In genomic region chr2:88144271-88144670, GRCh38 we compare ENCODE assay signal across 32 cellular contexts. TPM values are rescaled to one million over a fixed set of nuclear protein-coding genes. Genes with fewer than 3 reads are reported as not detected.
A peak's percentile ranks its signal among the peaks of the same experiment; 100 is the strongest.
DNase-seq lines count a peak whose midpoint lies in the region; ATAC-seq, FAIRE-seq and TF ChIP-seq lines count a peak whose summit lies in the region.
"Had no signal": no experiment of that assay in that cellular context is flagged by ENCODE, and none has a peak within 500 bp of the region (broad histone marks: within the 10 kb centered on the region; RNA-seq: fewer than 3 reads in every experiment).

No MANE protein-coding gene starts in this region.

- ATAC-seq in left colon (peak; percentile 52), omental fat pad (ENCODE audit: low FRiP score) (no peak), GM18909 (IDR thresholded peaks at IDR 0.05; ENCODE audit: poor library complexity, unreplicated experiment) (no peak)
- ATAC-seq: GM12878 had no signal

- intact Hi-C loops in colonic mucosa (cut with DNase I) (no loop called here), left colon (cut with DNase I, micrococcal nuclease) (no loop called here)

- H3K27me3 ChIP-seq in colonic mucosa (no peaks in the 10 kb centered on the region), mucosa of rectum (ENCODE audit: control insufficient read depth in 2 of 2, insufficient read depth in 2 of 2, low read length in 2 of 2) (no peaks in the 10 kb centered on the region)
- H3K27me3 ChIP-seq: BE2C, BLaER1 had no signal

- peaks cover 5% of the 10 kb centered on the region for H3K9me3 ChIP-seq in colonic mucosa
- H3K9me3 ChIP-seq in mucosa of rectum (ENCODE audit: control insufficient read depth in 2 of 2, low read length in 2 of 2) = peaks cover 0 to 2% of the 10 kb centered on the region in 2 donors
- H3K9me3 ChIP-seq: BE2C had no signal

- no peak for DNase-seq in colonic mucosa
- DNase-seq in left colon = no peak
- DNase-seq in activated effector memory CD4-positive, alpha-beta T cell treated with anti-CD3 and anti-CD28 coated beads, Interleukin-2, amount 50 U/mL, for 16 hours = no peak
- DNase-seq in omental fat pad (ENCODE audit: low spot score) = no peak
- DNase-seq in urothelium cell line (ENCODE audit: low spot score) = no peak
- DNase-seq: 8988T; ACHN; BE2C; C1 segment of cervical spinal cord; CD4-positive, alpha-beta memory T cell; CD4-positive, CD25-positive, alpha-beta regulatory T cell; CD8-positive, alpha-beta memory T cell; COR-L47; DMS 273 treated with DMSO at 0.1 percent for 48 hours; DMS153; DMS53; DMS79; DND-41; EL; GDM1 had no signal

- H3K9ac ChIP-seq in colonic mucosa (ENCODE audit: low read depth in 2 of 2, low read length in 2 of 2) = peak overlapping the region in 1 of 2 donors; percentile 56
- H3K9ac ChIP-seq in mucosa of rectum (ENCODE audit: low read depth in 1 of 2, low read length in 2 of 2) = peak overlapping the region in 1 of 2 donors; percentile 7
- H3K9ac ChIP-seq: BLaER1 had no signal

- H3K27ac ChIP-seq in colonic mucosa (peak overlapping the region; percentile 80), mucosa of rectum (ENCODE audit: low read depth in 2 of 2, low read length in 2 of 2) (peak overlapping the region; percentile 80 to 90)
- H3K27ac ChIP-seq: BLaER1 had no signal

- no peaks in the 10 kb centered on the region for H3K4me1 ChIP-seq in colonic mucosa
- peaks cover 7 to 41% of the 10 kb centered on the region in 2 donors for H3K4me1 ChIP-seq in mucosa of rectum (ENCODE audit: control insufficient read depth in 2 of 2, insufficient read depth in 2 of 2, low read length in 2 of 2)
- H3K4me1 ChIP-seq: BE2C, BLaER1 had no signal

- H3K4me3 ChIP-seq in colonic mucosa = no peak overlapping the region
- H3K4me3 ChIP-seq in mucosa of rectum (ENCODE audit: low read length in 2 of 2) = peak overlapping the region in 1 of 2 donors; percentile 34
- H3K4me3 ChIP-seq: BLaER1, GM12878 had no signal

- no peak for TF ChIP-seq CTCF in colonic mucosa (IDR thresholded peaks at IDR 0.05)
- no peak for TF ChIP-seq CTCF in omental fat pad (IDR thresholded peaks at IDR 0.05)

- FAIRE-seq in colon (lab: Jason Lieb, UNC) (peak; percentile 5), urothelium cell line (lab: Jason Lieb, UNC) (no peak)
- FAIRE-seq: A204.1, GM12878, GM12892, GM18507, GM19239 had no signal

- H3K36me3 ChIP-seq in colonic mucosa (no peaks in the 10 kb centered on the region), mucosa of rectum (ENCODE audit: control insufficient read depth in 2 of 2, insufficient read depth in 2 of 2, low read length in 2 of 2) (no peaks in the 10 kb centered on the region)
- H3K36me3 ChIP-seq: BE2C, BLaER1 had no signal

RNA-seq across cellular contexts. Expression of gene FABP1, which starts 16.4 kb away (rescaled TPM):
- total RNA-seq in colonic mucosa (1,000 to 10,000 TPM; 2,582 to 2,822 TPM), left colon (1,000 to 10,000 TPM; 2,293 to 3,160 TPM), omental fat pad (not detected)
- total RNA-seq: A673; CD4-positive, alpha-beta memory T cell; CD4-positive, CD25-positive, alpha-beta regulatory T cell; CD8-positive, alpha-beta memory T cell; Daoy; G401; GM12878 had no signal

RNA-seq across cellular contexts. Expression of gene THNSL2, which starts 25.9 kb away (rescaled TPM):
- total RNA-seq in colonic mucosa (10 to 100 TPM; 17.5 to 23.3 TPM), left colon (10 to 100 TPM; 10.5 to 18.8 TPM), omental fat pad (10 to 100 TPM in 3 of 4 donors, 1 to 10 TPM in 1; 2.2 to 30.5 (median 19.3) TPM)
- total RNA-seq: A673, Daoy, G401 had no signal

Comparison
In these comparisons a context has a peak if more than half of its experiments do, and no peak if none do; other contexts are left out.
1. RNA of gene FABP1, which starts 16.4 kb away (total RNA-seq): 2,293 to 3,160 TPM in left colon and 2,582 to 2,822 TPM in colonic mucosa; not detected in omental fat pad; every median in the first group is over 1,000 times any median in the second.